16 cellular contexts compared by ENCODE assay signal in the genomic region with DNA sequence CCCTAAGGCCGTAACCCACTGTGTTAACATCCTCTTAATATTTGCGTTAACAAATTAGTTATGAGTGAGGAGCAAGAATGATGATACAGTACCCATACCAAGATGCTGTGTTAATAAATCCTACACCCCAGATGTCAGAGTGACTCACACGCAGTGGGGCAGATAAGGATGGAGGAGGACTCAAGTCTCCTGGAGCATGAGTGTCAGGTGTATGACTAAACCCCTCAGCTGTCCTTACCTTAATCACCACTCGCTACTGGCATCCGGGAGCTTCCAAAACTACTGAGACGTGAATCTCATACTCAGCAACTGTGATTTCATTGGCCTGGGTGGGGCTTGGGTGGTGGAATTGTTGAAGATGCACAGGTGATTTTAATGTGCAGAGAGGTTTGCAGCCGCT.
"Had no signal": no experiment of that assay in that cellular context is flagged by ENCODE, and none has a peak within 500 bp of the region (broad histone marks: within the 10 kb centered on the region; RNA-seq: fewer than 3 reads in every experiment).

No MANE protein-coding gene starts in this region.

- H3K9me3 ChIP-seq: heart left ventricle, left lung, pancreas, suprapubic skin had no signal

- ATAC-seq: heart left ventricle; left lung; naive thymus-derived CD8-positive, alpha-beta T cell; pancreas; sciatic nerve; WTC11 had no signal

- H3K27ac Mint-ChIP-seq: activated CD4-positive, alpha-beta T cell treated with anti-CD3 and anti-CD28 coated beads, Interleukin-2, amount 10 ng/mL, durations not matched to agents 24 days and 14 days; activated naive CD4-positive, alpha-beta T cell treated with anti-CD3 and anti-CD28 coated beads, Interleukin-2, amount 10 ng/mL, durations not matched to agents 7 days and 5 days; activated T-helper 2 cell treated with anti-CD3 and anti-CD28 coated beads, Interferon-gamma antibody, Interleukin-2, Interleukin-4, amounts not matched to agents 10 μg/mL and 5 μg/mL and 100 μg/mL, durations not matched to agents 14 hours and 24 hours and 36 hours; naive thymus-derived CD8-positive, alpha-beta T cell; stimulated activated naive CD8-positive, alpha-beta T cell treated with anti-CD3 and anti-CD28 coated beads, Interleukin-15, Interleukin-2, amounts not matched to agents 100 ng/mL and 50 ng/mL, for 24 hours; type B pancreatic cell; WTC11 had no signal

- H3K4me3 ChIP-seq: heart left ventricle, left lung, pancreas, suprapubic skin had no signal

- H3K27me3 Mint-ChIP-seq: activated naive CD4-positive, alpha-beta T cell treated with anti-CD3 and anti-CD28 coated beads, Interleukin-2, amount 10 ng/mL, durations not matched to agents 7 days and 5 days; naive thymus-derived CD8-positive, alpha-beta T cell; stimulated activated naive CD8-positive, alpha-beta T cell treated with anti-CD3 and anti-CD28 coated beads, Interleukin-15, Interleukin-2, amounts not matched to agents 100 ng/mL and 50 ng/mL, for 24 hours; type B pancreatic cell had no signal

- FAIRE-seq: colon, pancreas had no signal

- H3K27ac ChIP-seq: left lung, pancreas, suprapubic skin had no signal

- H3K4me1 Mint-ChIP-seq: activated CD4-positive, alpha-beta T cell treated with anti-CD3 and anti-CD28 coated beads, Interleukin-2, amount 10 ng/mL, durations not matched to agents 24 days and 14 days; activated naive CD4-positive, alpha-beta T cell treated with anti-CD3 and anti-CD28 coated beads, Interleukin-2, amount 10 ng/mL, durations not matched to agents 7 days and 5 days; naive thymus-derived CD8-positive, alpha-beta T cell; WTC11 had no signal

- H3K4me1 ChIP-seq: left lung, pancreas, suprapubic skin had no signal

- H3K36me3 ChIP-seq: left lung, pancreas had no signal

- H3K27me3 ChIP-seq: heart left ventricle, left lung, pancreas, suprapubic skin had no signal

- H3K9me3 Mint-ChIP-seq: activated CD4-positive, alpha-beta T cell treated with anti-CD3 and anti-CD28 coated beads, Interleukin-2, amount 10 ng/mL, durations not matched to agents 24 days and 14 days; activated naive CD4-positive, alpha-beta T cell treated with anti-CD3 and anti-CD28 coated beads, Interleukin-2, amount 10 ng/mL, durations not matched to agents 7 days and 5 days; activated T-helper 2 cell treated with anti-CD3 and anti-CD28 coated beads, Interferon-gamma antibody, Interleukin-2, Interleukin-4, amounts not matched to agents 10 μg/mL and 5 μg/mL and 100 μg/mL, durations not matched to agents 14 hours and 24 hours and 36 hours; naive thymus-derived CD8-positive, alpha-beta T cell; stimulated activated naive CD8-positive, alpha-beta T cell treated with anti-CD3 and anti-CD28 coated beads, Interleukin-15, Interleukin-2, amounts not matched to agents 100 ng/mL and 50 ng/mL, for 24 hours had no signal

- DNase-seq: activated CD4-positive, alpha-beta T cell treated with anti-CD3 and anti-CD28 coated beads, Interleukin-2, amount 10 ng/mL, durations not matched to agents 24 days and 14 days; activated naive CD4-positive, alpha-beta T cell treated with anti-CD3 and anti-CD28 coated beads, Interleukin-2, amount 10 ng/mL, durations not matched to agents 7 days and 5 days; activated T-cell treated with anti-CD3 and anti-CD28 coated beads for 4 hours; foreskin melanocyte; heart left ventricle; left lung; naive thymus-derived CD8-positive, alpha-beta T cell; pancreas; T-helper 2 cell had no signal

- H3K36me3 Mint-ChIP-seq: activated naive CD4-positive, alpha-beta T cell treated with anti-CD3 and anti-CD28 coated beads, Interleukin-2, amount 10 ng/mL, durations not matched to agents 7 days and 5 days; naive thymus-derived CD8-positive, alpha-beta T cell; WTC11 had no signal

- H3K4me3 Mint-ChIP-seq: activated CD4-positive, alpha-beta T cell treated with anti-CD3 and anti-CD28 coated beads, Interleukin-2, amount 10 ng/mL, durations not matched to agents 24 days and 14 days; activated naive CD4-positive, alpha-beta T cell treated with anti-CD3 and anti-CD28 coated beads, Interleukin-2, amount 10 ng/mL, durations not matched to agents 7 days and 5 days; naive thymus-derived CD8-positive, alpha-beta T cell; stimulated activated naive CD8-positive, alpha-beta T cell treated with anti-CD3 and anti-CD28 coated beads, Interleukin-15, Interleukin-2, amounts not matched to agents 100 ng/mL and 50 ng/mL, for 24 hours; type B pancreatic cell; WTC11 had no signal
